ENCODE assay signal across 9 cellular contexts in genomic region chr14:56333361-56334279, GRCh38.
DNase-seq lines count a peak whose midpoint lies in the region; ATAC-seq, FAIRE-seq and TF ChIP-seq lines count a peak whose summit lies in the region.
"Had no signal": no experiment of that assay in that cellular context is flagged by ENCODE, and none has a peak within 500 bp of the region (broad histone marks: within the 10 kb centered on the region; RNA-seq: fewer than 3 reads in every experiment).

No MANE protein-coding gene starts in this region.

- FAIRE-seq in frontal cortex (lab: Jason Lieb, UNC) = no peak

- H3K27ac ChIP-seq in RWPE2 (ENCODE audit: poor library complexity, severe bottlenecking) (peak overlapping the region; percentile 30), substantia nigra (ENCODE audit: low read depth, low read length, poor library complexity, severe bottlenecking) (no peak overlapping the region)

- ATAC-seq in RWPE2 (ENCODE audit: low read depth) = peak; percentile 97
- ATAC-seq in HG02610 (IDR thresholded peaks at IDR 0.05; ENCODE audit: unreplicated experiment) = no peak

- H3K9me3 Mint-ChIP-seq in glutamatergic neuron (ENCODE audit: unreplicated experiment) = peaks cover 4% of the 10 kb centered on the region
- H3K9me3 Mint-ChIP-seq in chondrocyte (ENCODE audit: low read depth) = no peaks in the 10 kb centered on the region

- H3K36me3 ChIP-seq in RWPE2 (ENCODE audit: low read depth) = no peaks in the 10 kb centered on the region

- H3K27me3 ChIP-seq in RWPE2 (ENCODE audit: insufficient read depth, poor library complexity, severe bottlenecking) = no peaks in the 10 kb centered on the region

- TF ChIP-seq CTCF in RWPE2 (IDR thresholded peaks at IDR 0.05; ENCODE audit: poor library complexity, severe bottlenecking) (no peak), glutamatergic neuron (IDR thresholded peaks at IDR 0.05; ENCODE audit: partially characterized antibody, unreplicated experiment) (no peak), chondrocyte (IDR thresholded peaks at IDR 0.05) (no peak)

- H3K27ac Mint-ChIP-seq in glutamatergic neuron (ENCODE audit: unreplicated experiment) = peak overlapping the region; percentile 54
- no peak overlapping the region for H3K27ac Mint-ChIP-seq in chondrocyte (ENCODE audit: unreplicated experiment)

- H3K4me3 Mint-ChIP-seq in glutamatergic neuron (ENCODE audit: unreplicated experiment) (no peak overlapping the region), chondrocyte (ENCODE audit: unreplicated experiment) (no peak overlapping the region)

- peaks cover 6% of the 10 kb centered on the region for H3K4me1 Mint-ChIP-seq in glutamatergic neuron (ENCODE audit: low read depth, unreplicated experiment)
- peaks cover 18% of the 10 kb centered on the region for H3K4me1 Mint-ChIP-seq in chondrocyte (ENCODE audit: low read depth)

- H3K27me3 Mint-ChIP-seq in glutamatergic neuron (ENCODE audit: unreplicated experiment) (no peaks in the 10 kb centered on the region), chondrocyte (ENCODE audit: low read depth) (no peaks in the 10 kb centered on the region)

- H3K36me3 Mint-ChIP-seq in glutamatergic neuron (ENCODE audit: unreplicated experiment) = no peaks in the 10 kb centered on the region
- H3K36me3 Mint-ChIP-seq in chondrocyte (ENCODE audit: low read depth) = no peaks in the 10 kb centered on the region

- DNase-seq in 8988T (peak; percentile 19), HPDE6-E6E7 (ENCODE audit: extremely low spot score) (peak; percentile 6), RWPE2 (ENCODE audit: low spot score) (no peak), glutamatergic neuron (no peak), chondrocyte (ENCODE audit: low spot score) (no peak), substantia nigra (lab: John Stamatoyannopoulos, UW) (no peak), frontal cortex (ENCODE audit: low spot score in 2 of 2) (no peak)

- H3K4me3 ChIP-seq in RWPE2 (ENCODE audit: severe bottlenecking) = no peak overlapping the region
- H3K4me3 ChIP-seq: skin epidermis had no signal

- peaks cover 10% of the 10 kb centered on the region for H3K4me1 ChIP-seq in RWPE2 (ENCODE audit: insufficient read depth, poor library complexity, severe bottlenecking)

- no peaks in the 10 kb centered on the region for H3K9me3 ChIP-seq in RWPE2 (ENCODE audit: severe bottlenecking)

Comparison
In these comparisons a context has a peak if more than half of its experiments do, and no peak if none do; other contexts are left out.
1. DNase-seq: peak in 8988T (single experiment) and HPDE6-E6E7 (single experiment); none in RWPE2 (single experiment), glutamatergic neuron (single experiment), chondrocyte (single experiment), substantia nigra (0 of 49) and frontal cortex (0 of 2).